17 cellular contexts compared by ENCODE assay signal in the genomic region with DNA sequence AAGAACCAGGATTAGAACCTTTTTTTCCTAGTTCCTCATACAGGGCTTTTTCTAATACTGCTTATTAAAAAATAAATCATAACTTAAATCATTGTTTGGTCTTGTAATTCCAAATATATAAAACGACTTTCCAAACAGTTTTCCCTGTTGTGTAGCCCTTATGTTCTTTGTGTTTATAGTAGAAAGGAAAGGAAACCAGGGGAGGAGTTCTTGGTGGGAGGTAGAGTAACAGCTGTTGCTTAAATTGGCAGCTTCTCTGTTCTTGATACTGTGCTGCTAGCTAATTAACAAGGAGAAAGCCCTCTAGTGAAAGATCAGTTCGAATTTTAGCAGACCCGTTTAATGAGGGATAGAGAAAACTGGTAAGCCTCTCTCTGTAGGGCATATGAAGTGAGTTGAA. TPM values are rescaled to one million over a fixed set of nuclear protein-coding genes. Genes with fewer than 3 reads are reported as not detected.
DNase-seq lines count a peak whose midpoint lies in the region; ATAC-seq, FAIRE-seq and TF ChIP-seq lines count a peak whose summit lies in the region.
"Had no signal": no experiment of that assay in that cellular context is flagged by ENCODE, and none has a peak within 500 bp of the region (broad histone marks: within the 10 kb centered on the region; RNA-seq: fewer than 3 reads in every experiment).

No MANE protein-coding gene starts in this region.

- no peak overlapping the region for H3K18ac ChIP-seq in H9 (ENCODE audit: insufficient read length, low read depth, low read length)

- no peaks in the 10 kb centered on the region for H3K79me1 ChIP-seq in H9 (ENCODE audit: insufficient read depth, low read depth, low read length, poor library complexity, severe bottlenecking)

- H3K14ac ChIP-seq in H9 (ENCODE audit: insufficient read depth, low read length), result no peak overlapping the region

- BruUV-seq in Calu3 (replicated peaks; lab: Mats Ljungman, UMichigan), result no TSS peak

- no peaks in the 10 kb centered on the region for H3K9me3 ChIP-seq in H9 (ENCODE audit: control insufficient read depth, low read depth, low read length)
- H3K9me3 ChIP-seq in neural progenitor cell (ENCODE audit: low read depth), result no peaks in the 10 kb centered on the region
- H3K9me3 ChIP-seq: BLaER1, HAP-1 had no signal

- H3K23me2 ChIP-seq in H9 (ENCODE audit: insufficient read length, low read depth, low read length, poor library complexity, severe bottlenecking), result no peaks in the 10 kb centered on the region

- intact Hi-C loops in Calu3 (cut with micrococcal nuclease; ENCODE audit: unreplicated experiment), result no loop called here

- CTCF ChIA-PET in Calu3 (lab: Charles Lee), result no interaction called here

- DNase-seq in H9, result no peak
- peak; percentile 74 for DNase-seq in NCI-H446 treated with DMSO at 0.1 percent for 48 hours (lab: John Stamatoyannopoulos, UW)
- DNase-seq in neural progenitor cell (ENCODE audit: low spot score), result peak; percentile 55
- DNase-seq in Calu3, result no peak
- DNase-seq: activated CD4-positive, alpha-beta T cell treated with anti-CD3 and anti-CD28 coated beads for 1 hour; activated naive CD4-positive, alpha-beta T cell treated with anti-CD3 and anti-CD28 coated beads, Interleukin-2, amount 50 U/mL, for 16 hours; NCI-H1048; NCI-H748 treated with DMSO at 0.1 percent for 48 hours; posterior cingulate gyrus; RPMI8226 had no signal

- H3K36me3 Mint-ChIP-seq in H9 (ENCODE audit: insufficient read depth in 1 of 3, low read depth in 3 of 3) (peaks cover 0 to 13% (median 7%) of the 10 kb centered on the region in 3 experiments; a peak in 6 of 7 replicates), neural progenitor cell (peaks cover 8% of the 10 kb centered on the region), Calu3 (ENCODE audit: insufficient read depth, unreplicated experiment) (no peaks in the 10 kb centered on the region)

- H3K23ac ChIP-seq in H9 (ENCODE audit: insufficient read length, low read depth, low read length), result no peak overlapping the region

- H3K4me3 ChIP-seq in neural progenitor cell, result no peak overlapping the region
- H3K4me3 ChIP-seq: BLaER1, HAP-1 had no signal

- no peaks in the 10 kb centered on the region for H3K4me1 Mint-ChIP-seq in H9
- no peaks in the 10 kb centered on the region for H3K4me1 Mint-ChIP-seq in neural progenitor cell
- peaks cover 9% of the 10 kb centered on the region for H3K4me1 Mint-ChIP-seq in Calu3 (ENCODE audit: low read depth, unreplicated experiment)

- no peak overlapping the region for H3K4ac ChIP-seq in H9 (ENCODE audit: low read depth, low read length)

- ATAC-seq in HG02970 (IDR thresholded peaks at IDR 0.05; ENCODE audit: low FRiP score, unreplicated experiment) (no peak), HG03469 (IDR thresholded peaks at IDR 0.05; ENCODE audit: unreplicated experiment) (no peak)

- no peak overlapping the region for H3K56ac ChIP-seq in H9 (ENCODE audit: insufficient read length, low read depth, low read length)

- H3K27me3 ChIP-seq in H9 (ENCODE audit: insufficient read depth, low read length) (no peaks in the 10 kb centered on the region), neural progenitor cell (no peaks in the 10 kb centered on the region)
- H3K27me3 ChIP-seq: BLaER1 had no signal

- H3K27ac Mint-ChIP-seq in H9 (peak overlapping the region in 2 of 3 experiments; percentile 35 to 67; a peak in 2 of 7 replicates), neural progenitor cell (no peak overlapping the region), Calu3 (ENCODE audit: unreplicated experiment) (no peak overlapping the region)
- H3K27ac Mint-ChIP-seq: T-helper 1 cell treated with Interleukin-12 subunit alpha and Interleukin-12 subunit beta and Interleukin-4 antibody, amounts not matched to agents 30 μg/mL and 1 μg/mL, for 36 hours had no signal

- H3K36me3 ChIP-seq in neural progenitor cell, result no peaks in the 10 kb centered on the region
- H3K36me3 ChIP-seq: HAP-1 had no signal

- no peak overlapping the region for H4K91ac ChIP-seq in H9 (ENCODE audit: insufficient read length, low read depth, low read length)

- no peak overlapping the region for H2BK12ac ChIP-seq in H9 (ENCODE audit: insufficient read length, low read depth, low read length)

- H3K9ac ChIP-seq in H9 (ENCODE audit: extremely low read depth, insufficient read length, low read length) (no peak overlapping the region), neural progenitor cell (no peak overlapping the region)
- H3K9ac ChIP-seq: BLaER1 had no signal

- H3K4me2 ChIP-seq in H9 (ENCODE audit: insufficient read depth, insufficient read length, low read length) (no peak overlapping the region), neural progenitor cell (peak overlapping the region; percentile 25)
- H3K4me2 ChIP-seq: BLaER1 had no signal

- H4K20me1 ChIP-seq in H9 (ENCODE audit: control insufficient read depth, insufficient read depth, insufficient read length) (no peaks in the 10 kb centered on the region), neural progenitor cell (ENCODE audit: low read depth) (peaks cover 13% of the 10 kb centered on the region)

- H2AFZ ChIP-seq in H9 (ENCODE audit: low read length) (no peak overlapping the region), neural progenitor cell (replicated peaks) (no peak overlapping the region)

- H2BK15ac ChIP-seq in H9 (ENCODE audit: low read depth, low read length), result no peak overlapping the region

- H3K4me3 Mint-ChIP-seq in H9 (no peak overlapping the region), neural progenitor cell (no peak overlapping the region), Calu3 (ENCODE audit: low read depth, unreplicated experiment) (no peak overlapping the region)
- H3K4me3 Mint-ChIP-seq: T-helper 1 cell treated with Interleukin-12 subunit alpha and Interleukin-12 subunit beta and Interleukin-4 antibody, amounts not matched to agents 30 μg/mL and 1 μg/mL, for 36 hours had no signal

- WGBS in H9 (ENCODE audit: extremely low coverage, insufficient read length, low lambda C conversion rate), result no CpG with 5 or more reads among the region's 3 CpGs

- H2BK120ac ChIP-seq in H9 (ENCODE audit: low read depth, low read length, poor library complexity, severe bottlenecking), result no peak overlapping the region

- no peak overlapping the region for H2BK20ac ChIP-seq in H9 (ENCODE audit: low read depth, low read length, poor library complexity, severe bottlenecking)

- no peaks in the 10 kb centered on the region for H3K4me1 ChIP-seq in H9 (ENCODE audit: insufficient read depth, low read length)
- H3K4me1 ChIP-seq in neural progenitor cell, result peaks cover 16% of the 10 kb centered on the region
- H3K4me1 ChIP-seq: HAP-1 had no signal

- FAIRE-seq in endometrium (lab: Jason Lieb, UNC), result peak; percentile 90
- FAIRE-seq: keratinocyte had no signal

- no peak overlapping the region for H4K8ac ChIP-seq in H9 (replicated peaks; ENCODE audit: insufficient read length, low read depth, low read length)

- TF ChIP-seq CTCF in H9 (conservative IDR thresholded peaks at IDR 0.05) (no peak), neural progenitor cell (IDR thresholded peaks at IDR 0.05) (no peak), Calu3 (IDR thresholded peaks at IDR 0.05; ENCODE audit: unreplicated experiment) (no peak)

- H2BK5ac ChIP-seq in H9 (ENCODE audit: insufficient read length, low read length), result no peak overlapping the region

- H3K79me2 ChIP-seq in H9 (ENCODE audit: insufficient read depth, low read length) (no peaks in the 10 kb centered on the region), neural progenitor cell (ENCODE audit: low read depth) (peaks cover 40% of the 10 kb centered on the region)

- no peak overlapping the region for H3K27ac ChIP-seq in H9 (ENCODE audit: insufficient read length, low read depth, low read length)
- H3K27ac ChIP-seq in neural progenitor cell, result peak overlapping the region; percentile 62
- H3K27ac ChIP-seq: BLaER1 had no signal

- no peaks in the 10 kb centered on the region for H3K27me3 Mint-ChIP-seq in H9 (ENCODE audit: low read depth)
- peaks cover 4% of the 10 kb centered on the region for H3K27me3 Mint-ChIP-seq in neural progenitor cell (ENCODE audit: insufficient read depth, low read depth)
- H3K27me3 Mint-ChIP-seq in Calu3 (ENCODE audit: unreplicated experiment), result no peaks in the 10 kb centered on the region

- peaks cover 11% of the 10 kb centered on the region for H3F3A ChIP-seq in neural progenitor cell (ENCODE audit: low read depth)

- H4K5ac ChIP-seq in H9 (ENCODE audit: insufficient read length, low read depth, low read length), result no peak overlapping the region

- no peak overlapping the region for H2AK5ac ChIP-seq in H9 (ENCODE audit: insufficient read length, low read length)

- H3K9me3 Mint-ChIP-seq in H9 (no peaks in the 10 kb centered on the region), neural progenitor cell (no peaks in the 10 kb centered on the region), Calu3 (ENCODE audit: low read depth, unreplicated experiment) (no peaks in the 10 kb centered on the region)
- H3K9me3 Mint-ChIP-seq: T-helper 1 cell treated with Interleukin-12 subunit alpha and Interleukin-12 subunit beta and Interleukin-4 antibody, amounts not matched to agents 30 μg/mL and 1 μg/mL, for 36 hours had no signal

- no peak overlapping the region for H3T11ph ChIP-seq in H9 (ENCODE audit: low read length)

RNA-seq across cellular contexts. Expression of a gene that starts 15.0 kb away (rescaled TPM):
- total RNA-seq in H9 (2021), result 54.7 and 57.7 TPM in 2 replicates
- 72.4 and 105 TPM in 2 replicates for total RNA-seq in neural progenitor cell (ENCODE audit: low replicate concordance)
- total RNA-seq in Calu3 (2022), result 57.6 and 60.2 TPM in 2 replicates

RNA-seq across cellular contexts. Expression of a gene that starts 48.3 kb away (rescaled TPM):
- 40.5 and 43.1 TPM in 2 replicates for total RNA-seq in H9 (2021)
- 20.9 and 58.2 TPM in 2 replicates for total RNA-seq in neural progenitor cell (ENCODE audit: low replicate concordance)
- 37.9 and 48.4 TPM in 2 replicates for total RNA-seq in Calu3 (2022)

Comparison
In these comparisons a context has a peak if more than half of its experiments do, and no peak if none do; other contexts are left out.
1. DNase-seq: peak in NCI-H446 treated with DMSO at 0.1 percent for 48 hours (single experiment) and neural progenitor cell (single experiment); none in H9 (single experiment) and Calu3 (single experiment).
2. H3K27ac Mint-ChIP-seq: peak in H9 (2 of 3); none in neural progenitor cell (single experiment) and Calu3 (single experiment).